ENCODE assay signal across 1 cellular context in genomic region chr9:130421154-130421801, GRCh38.
TF ChIP-seq lines count a peak whose summit lies in the region.

No MANE protein-coding gene starts in this region.

TF ChIP-seq in IMR-90, 13 proteins besides CTCF, POLR2A, EP300 and RAD21 (continued from another document):
- TF ChIP-seq, protein P1, sequence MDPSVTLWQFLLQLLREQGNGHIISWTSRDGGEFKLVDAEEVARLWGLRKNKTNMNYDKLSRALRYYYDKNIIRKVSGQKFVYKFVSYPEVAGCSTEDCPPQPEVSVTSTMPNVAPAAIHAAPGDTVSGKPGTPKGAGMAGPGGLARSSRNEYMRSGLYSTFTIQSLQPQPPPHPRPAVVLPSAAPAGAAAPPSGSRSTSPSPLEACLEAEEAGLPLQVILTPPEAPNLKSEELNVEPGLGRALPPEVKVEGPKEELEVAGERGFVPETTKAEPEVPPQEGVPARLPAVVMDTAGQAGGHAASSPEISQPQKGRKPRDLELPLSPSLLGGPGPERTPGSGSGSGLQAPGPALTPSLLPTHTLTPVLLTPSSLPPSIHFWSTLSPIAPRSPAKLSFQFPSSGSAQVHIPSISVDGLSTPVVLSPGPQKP (IDR thresholded peaks at IDR 0.05; ENCODE audit: borderline replicate concordance, low read depth, low read length): no peak
- no peak for TF ChIP-seq SMC3 (IDR thresholded peaks at IDR 0.05; ENCODE audit: low read depth, low read length)
- no peak for TF ChIP-seq RFX5 (IDR thresholded peaks at IDR 0.05; ENCODE audit: low read depth, low read length)
- TF ChIP-seq MXI1 (IDR thresholded peaks at IDR 0.05; ENCODE audit: borderline replicate concordance, low read depth, low read length): no peak
- no peak for TF ChIP-seq CEBPB (IDR thresholded peaks at IDR 0.05; ENCODE audit: low read depth, low read length)
- TF ChIP-seq MAFK (IDR thresholded peaks at IDR 0.05; ENCODE audit: low read depth, low read length): no peak
- no peak for TF ChIP-seq NFE2L2 (IDR thresholded peaks at IDR 0.05; ENCODE audit: low read depth, low read length)
- TF ChIP-seq MAZ (IDR thresholded peaks at IDR 0.05; ENCODE audit: borderline replicate concordance, low read depth, low read length): no peak
- no peak for TF ChIP-seq FOS (IDR thresholded peaks at IDR 0.05; ENCODE audit: low read depth, low read length)
- TF ChIP-seq USF2 (IDR thresholded peaks at IDR 0.05; ENCODE audit: low read depth, low read length): no peak
- no peak for TF ChIP-seq BHLHE40 (IDR thresholded peaks at IDR 0.05; ENCODE audit: low read depth, low read length)
